Comparison of ENCODE assay signal across 1 cellular context in genomic region chr13:74128171-74128767, GRCh38.
TF ChIP-seq lines count a peak whose summit lies in the region.

No MANE protein-coding gene starts in this region.

TF ChIP-seq in HepG2, 621 proteins besides CTCF, POLR2A, EP300 and RAD21:
- 0 out of 2 replicates have a peak, but pooled peaks have one; percentile 42 for TF ChIP-seq PATZ1 (CRISPR knock-in tag; IDR thresholded peaks at IDR 0.05)
- TF ChIP-seq MED1 (CRISPR knock-in tag; IDR thresholded peaks at IDR 0.05) = 0 out of 2 replicates have a peak, but pooled peaks have one; percentile 18
- TF ChIP-seq NR2C2 (CRISPR knock-in tag; IDR thresholded peaks at IDR 0.05; ENCODE audit: borderline replicate concordance) = 0 out of 2 replicates have a peak, but pooled peaks have one; percentile 26
- no peak for TF ChIP-seq ZNF468 (CRISPR knock-in tag; IDR thresholded peaks at IDR 0.05)
